12 cellular contexts compared by ENCODE assay signal in genomic region chr9:129137292-129138143, GRCh38. TPM values are rescaled to one million over a fixed set of nuclear protein-coding genes. Genes with fewer than 3 reads are reported as not detected.
A peak's percentile ranks its signal among the peaks of the same experiment; 100 is the strongest.
DNase-seq lines count a peak whose midpoint lies in the region; ATAC-seq and TF ChIP-seq lines count a peak whose summit lies in the region.
"Had no signal": no experiment of that assay in that cellular context is flagged by ENCODE, and none has a peak within 500 bp of the region (broad histone marks: within the 10 kb centered on the region; RNA-seq: fewer than 3 reads in every experiment).

No MANE protein-coding gene starts in this region.

- intact Hi-C loops in activated CD4-positive, alpha-beta memory T cell treated with anti-CD3 and anti-CD28 coated beads for 36 hours (cut with micrococcal nuclease) = loop anchor here (5.0 kb wide), 1 partner anchor 645 kb away; no protein-coding TSS in a partner anchor

- peaks cover 10% of the 10 kb centered on the region for H3K36me3 Mint-ChIP-seq in activated CD4-positive, alpha-beta memory T cell treated with anti-CD3 and anti-CD28 coated beads for 36 hours
- peaks cover 17% of the 10 kb centered on the region for H3K36me3 Mint-ChIP-seq in mesothelial cell of epicardium

- H3K9ac ChIP-seq in skeletal muscle tissue (ENCODE audit: low read depth in 1 of 3, low read length in 3 of 3) = peak overlapping the region; percentile 82 to 100 (median 95)

- peaks cover 41 to 50% (median 43%) of the 10 kb centered on the region in 3 donors for H3K4me1 ChIP-seq in skeletal muscle tissue (ENCODE audit: control insufficient read depth in 3 of 3, insufficient read depth in 3 of 3, low read length in 3 of 3)

- TF ChIP-seq CTCF in C4-2B (conservative IDR thresholded peaks at IDR 0.05) = no peak
- no peak for TF ChIP-seq CTCF in mesothelial cell of epicardium (IDR thresholded peaks at IDR 0.05; ENCODE audit: unreplicated experiment)

- H3K27me3 ChIP-seq in layer of hippocampus (ENCODE audit: control insufficient read depth, insufficient read depth, low read length) = no peaks in the 10 kb centered on the region
- H3K27me3 ChIP-seq in skeletal muscle tissue (ENCODE audit: control insufficient read depth in 3 of 3, insufficient read depth in 3 of 3, low read length in 3 of 3) = no peaks in the 10 kb centered on the region

- POLR2A ChIA-PET in activated CD4-positive, alpha-beta memory T cell treated with anti-CD3 and anti-CD28 coated beads for 36 hours (lab: Charles Lee) = interaction anchor here (1.4 kb wide), 1 partner anchor 473 kb away, joined by 4 read pairs; no protein-coding TSS in a partner anchor

- CTCF ChIA-PET in activated CD4-positive, alpha-beta memory T cell treated with anti-CD3 and anti-CD28 coated beads for 36 hours (lab: Charles Lee) = interaction anchor here (0.7 to 7.3 kb wide), 12 partner anchors 8 to 653 kb away, joined by 3 to 147 read pairs (median 8); partner anchors contain the start of genes C9orf50, CRAT, IER5L and NTMT1

- H3K4me1 Mint-ChIP-seq in activated CD4-positive, alpha-beta memory T cell treated with anti-CD3 and anti-CD28 coated beads for 36 hours (ENCODE audit: low read depth) = peaks cover 26% of the 10 kb centered on the region
- peaks cover 34% of the 10 kb centered on the region for H3K4me1 Mint-ChIP-seq in mesothelial cell of epicardium

- H3K27ac Mint-ChIP-seq in activated CD4-positive, alpha-beta memory T cell treated with anti-CD3 and anti-CD28 coated beads for 36 hours = peak overlapping the region; percentile 28
- no peak overlapping the region for H3K27ac Mint-ChIP-seq in mesothelial cell of epicardium

- H3K4me3 Mint-ChIP-seq in activated CD4-positive, alpha-beta memory T cell treated with anti-CD3 and anti-CD28 coated beads for 36 hours = no peak overlapping the region
- no peak overlapping the region for H3K4me3 Mint-ChIP-seq in mesothelial cell of epicardium
- H3K4me3 Mint-ChIP-seq: stimulated activated memory B cell treated with anti-CD40 and anti-IgM and Interleukin-4, amounts not matched to agents 10 μg/mL and 1 μg/mL and 100 μg/mL, for 72 hours had no signal

- H3K9me3 ChIP-seq in skeletal muscle tissue (ENCODE audit: control insufficient read depth in 3 of 3, low read length in 3 of 3) = no peaks in the 10 kb centered on the region

- H3K27ac ChIP-seq in C4-2B (0 out of 2 replicates have a peak overlapping the region, but pooled peaks have one; percentile 100), layer of hippocampus (ENCODE audit: low read depth, low read length) (peak overlapping the region; percentile 100), skeletal muscle tissue (ENCODE audit: low read depth, low read length) (peak overlapping the region; percentile 100)

- ATAC-seq in GM21528 (IDR thresholded peaks at IDR 0.05; ENCODE audit: low FRiP score, unreplicated experiment) = no peak
- ATAC-seq: stimulated activated memory B cell treated with anti-CD40 and anti-IgM and Interleukin-4, amounts not matched to agents 10 μg/mL and 1 μg/mL and 100 μg/mL, for 72 hours had no signal

- H3K9me3 Mint-ChIP-seq in activated CD4-positive, alpha-beta memory T cell treated with anti-CD3 and anti-CD28 coated beads for 36 hours = no peaks in the 10 kb centered on the region
- H3K9me3 Mint-ChIP-seq in mesothelial cell of epicardium = no peaks in the 10 kb centered on the region
- H3K9me3 Mint-ChIP-seq: stimulated activated memory B cell treated with anti-CD40 and anti-IgM and Interleukin-4, amounts not matched to agents 10 μg/mL and 1 μg/mL and 100 μg/mL, for 72 hours had no signal

- no peak for DNase-seq in activated CD4-positive, alpha-beta memory T cell treated with anti-CD3 and anti-CD28 coated beads for 36 hours
- DNase-seq in GOT3 (lab: John Stamatoyannopoulos, UW) (no peak), NCI-H1694 (lab: John Stamatoyannopoulos, UW) (no peak), mesothelial cell of epicardium (ENCODE audit: low spot score in 2 of 2, unreplicated experiment in 2 of 2) (no peak)
- DNase-seq: activated CD4-positive, alpha-beta T cell treated with anti-CD3 and anti-CD28 coated beads, Interleukin-2, amount 50 U/mL, for 4 hours; mesendoderm; NCI-H524 had no signal

- H3K27me3 Mint-ChIP-seq in activated CD4-positive, alpha-beta memory T cell treated with anti-CD3 and anti-CD28 coated beads for 36 hours = no peaks in the 10 kb centered on the region
- no peaks in the 10 kb centered on the region for H3K27me3 Mint-ChIP-seq in mesothelial cell of epicardium (ENCODE audit: low read depth)
- H3K27me3 Mint-ChIP-seq: stimulated activated memory B cell treated with anti-CD40 and anti-IgM and Interleukin-4, amounts not matched to agents 10 μg/mL and 1 μg/mL and 100 μg/mL, for 72 hours had no signal

- peak overlapping the region in 1 of 3 donors; percentile 79 for H3K4me3 ChIP-seq in skeletal muscle tissue (ENCODE audit: low read length in 3 of 3)

- peaks cover 16 to 32% (median 22%) of the 10 kb centered on the region in 3 donors for H3K36me3 ChIP-seq in skeletal muscle tissue (ENCODE audit: control insufficient read depth in 3 of 3, insufficient read depth in 3 of 3, low read length in 3 of 3)

RNA-seq across cellular contexts. Expression of gene PTPA, which starts 26.3 kb away (rescaled TPM):
- total RNA-seq in activated CD4-positive, alpha-beta memory T cell treated with anti-CD3 and anti-CD28 coated beads for 36 hours = 10 to 100 TPM; 74.6 to 76.3 TPM
- total RNA-seq in skeletal muscle tissue (66.8 TPM), mesothelial cell of epicardium (157 to 164 TPM (median 160 TPM) in 3 replicates)

RNA-seq across cellular contexts. Expression of gene CRAT, which starts 26.9 kb away (rescaled TPM):
- 10 to 100 TPM; 16.0 to 16.4 TPM for total RNA-seq in activated CD4-positive, alpha-beta memory T cell treated with anti-CD3 and anti-CD28 coated beads for 36 hours
- 27.1 TPM for total RNA-seq in skeletal muscle tissue
- total RNA-seq in mesothelial cell of epicardium = 26.4 to 27.6 TPM (median 26.4 TPM) in 3 replicates

RNA-seq across cellular contexts. Expression of gene IER5L, which starts 40.5 kb away (rescaled TPM):
- total RNA-seq in activated CD4-positive, alpha-beta memory T cell treated with anti-CD3 and anti-CD28 coated beads for 36 hours = 1 to 10 TPM; 1.3 to 1.5 TPM
- total RNA-seq in skeletal muscle tissue (16.7 TPM), mesothelial cell of epicardium (31.3 to 34.7 TPM (median 31.9 TPM) in 3 replicates)

RNA-seq across cellular contexts. Expression of gene DOLPP1, which starts 56.6 kb away (rescaled TPM):
- total RNA-seq in activated CD4-positive, alpha-beta memory T cell treated with anti-CD3 and anti-CD28 coated beads for 36 hours = 10 to 100 TPM; 13.9 to 15.3 TPM
- total RNA-seq in skeletal muscle tissue (5.2 TPM), mesothelial cell of epicardium (16.9 to 21.5 TPM (median 20.0 TPM) in 3 replicates)
